ENCODE assay signal across 22 cellular contexts in genomic region chr10:85623758-85624157, GRCh38.
DNase-seq lines count a peak whose midpoint lies in the region; ATAC-seq and TF ChIP-seq lines count a peak whose summit lies in the region.
"Had no signal": no experiment of that assay in that cellular context is flagged by ENCODE, and none has a peak within 500 bp of the region (broad histone marks: within the 10 kb centered on the region; RNA-seq: fewer than 3 reads in every experiment).

No MANE protein-coding gene starts in this region.

- H3K27me3 ChIP-seq in right atrium auricular region (no peaks in the 10 kb centered on the region), Caco-2 (replicated peaks; ENCODE audit: control insufficient read depth, insufficient read depth, low read length) (no peaks in the 10 kb centered on the region), endodermal cell (ENCODE audit: control insufficient read depth, insufficient read depth, low read length, poor library complexity, severe bottlenecking) (no peaks in the 10 kb centered on the region)
- H3K27me3 ChIP-seq: BE2C had no signal

- H3K27ac ChIP-seq in right atrium auricular region, result no peak overlapping the region
- H3K27ac ChIP-seq in endodermal cell (ENCODE audit: low read depth, low read length), result no peak overlapping the region
- H3K27ac ChIP-seq: C4-2B had no signal

- H3K4me3 ChIP-seq in right atrium auricular region, result no peak overlapping the region
- H3K4me3 ChIP-seq in Caco-2 (ENCODE audit: low read depth, low read length), result no peak overlapping the region
- no peak overlapping the region for H3K4me3 ChIP-seq in endodermal cell (ENCODE audit: low read length)
- H3K4me3 ChIP-seq: A549, GM12878, GM23338 had no signal

- H3K36me3 Mint-ChIP-seq in Caco-2 (ENCODE audit: insufficient read depth, unreplicated experiment), result no peaks in the 10 kb centered on the region
- H3K36me3 Mint-ChIP-seq in endodermal cell (ENCODE audit: low read depth), result no peaks in the 10 kb centered on the region
- H3K36me3 Mint-ChIP-seq: CD8-positive, alpha-beta memory T cell had no signal

- TF ChIP-seq CTCF in right atrium auricular region (IDR thresholded peaks at IDR 0.05) (no peak), Caco-2 (IDR thresholded peaks at IDR 0.05; ENCODE audit: insufficient read depth in 1 of 2, low read depth in 1 of 2, low read length in 1 of 2, severe bottlenecking in 1 of 2, unreplicated experiment in 1 of 2) (no peak), endodermal cell (conservative IDR thresholded peaks at IDR 0.05) (no peak)

- H3K36me3 ChIP-seq in right atrium auricular region (no peaks in the 10 kb centered on the region), Caco-2 (ENCODE audit: control insufficient read depth, insufficient read depth, low read length) (no peaks in the 10 kb centered on the region), endodermal cell (ENCODE audit: control insufficient read depth, insufficient read depth, low read length) (no peaks in the 10 kb centered on the region)
- H3K36me3 ChIP-seq: BE2C had no signal

- intact Hi-C loops in left ventricle myocardium superior (cut with micrococcal nuclease) (no loop called here), Caco-2 (cut with micrococcal nuclease; ENCODE audit: unreplicated experiment) (loop anchor here (5.0 kb wide), 1 partner anchor 64 kb away; no protein-coding TSS in a partner anchor)

- DNase-seq in right atrium auricular region (ENCODE audit: low spot score), result peak; percentile 16
- DNase-seq in left ventricle myocardium superior, result no peak
- no peak for DNase-seq in Caco-2
- DNase-seq in endodermal cell, result peak; percentile 17
- DNase-seq in activated naive CD4-positive, alpha-beta T cell treated with anti-CD3 and anti-CD28 coated beads, Interleukin-2, amount 50 U/mL, for 16 hours, result no peak
- DNase-seq in NCI-H226, result no peak
- no peak for DNase-seq in NCI-H510A treated with DMSO at 0.1 percent for 48 hours (lab: John Stamatoyannopoulos, UW)
- DNase-seq: 8988T; ACHN; AML-193; BE2C; Calu3; CD4-positive, alpha-beta T cell; CD8-positive, alpha-beta memory T cell; DMS53; DMS79 treated with DMSO at 0.1 percent for 48 hours had no signal

- no peaks in the 10 kb centered on the region for H3K27me3 Mint-ChIP-seq in Caco-2 (ENCODE audit: insufficient read depth, unreplicated experiment)
- H3K27me3 Mint-ChIP-seq in endodermal cell (ENCODE audit: insufficient read depth), result peaks cover 8% of the 10 kb centered on the region
- H3K27me3 Mint-ChIP-seq: CD4-positive, alpha-beta T cell had no signal

- no peaks in the 10 kb centered on the region for H3K9me3 Mint-ChIP-seq in Caco-2 (ENCODE audit: unreplicated experiment)
- no peaks in the 10 kb centered on the region for H3K9me3 Mint-ChIP-seq in endodermal cell
- H3K9me3 Mint-ChIP-seq: CD4-positive, alpha-beta T cell; CD8-positive, alpha-beta memory T cell; H9 had no signal

- no peak overlapping the region for H3K9ac ChIP-seq in endodermal cell (ENCODE audit: extremely low read depth, low read length, poor library complexity, severe bottlenecking)

- BruUV-seq in Caco-2 (replicated peaks; lab: Mats Ljungman, UMichigan), result no TSS peak

- no peak for ATAC-seq in left ventricle myocardium superior
- ATAC-seq: A549, GM12878, GM23338, HCT116 had no signal

- CTCF ChIA-PET in Caco-2 (lab: Charles Lee), result no interaction called here

- POLR2A ChIA-PET in Caco-2 (lab: Charles Lee), result no interaction called here

- H3K27ac Mint-ChIP-seq in Caco-2 (ENCODE audit: unreplicated experiment) (peak overlapping the region; percentile 19), endodermal cell (no peak overlapping the region)
- H3K27ac Mint-ChIP-seq: CD4-positive, alpha-beta T cell; CD8-positive, alpha-beta memory T cell; GM23338; H9 had no signal

- H3K4me1 Mint-ChIP-seq in Caco-2 (ENCODE audit: low read depth, unreplicated experiment) (peaks cover 28% of the 10 kb centered on the region), endodermal cell (peaks cover 2% of the 10 kb centered on the region)
- H3K4me1 Mint-ChIP-seq: CD8-positive, alpha-beta memory T cell; GM23338 had no signal

- H3K9me3 ChIP-seq in right atrium auricular region (no peaks in the 10 kb centered on the region), Caco-2 (no peaks in the 10 kb centered on the region), endodermal cell (ENCODE audit: control insufficient read depth, low read length) (no peaks in the 10 kb centered on the region)
- H3K9me3 ChIP-seq: A549, BE2C had no signal

- H3K4me3 Mint-ChIP-seq in Caco-2 (ENCODE audit: unreplicated experiment) (no peak overlapping the region), endodermal cell (no peak overlapping the region)
- H3K4me3 Mint-ChIP-seq: CD4-positive, alpha-beta T cell; GM23338; H9 had no signal

- H3K4me1 ChIP-seq in right atrium auricular region (no peaks in the 10 kb centered on the region), Caco-2 (peaks cover 32% of the 10 kb centered on the region), endodermal cell (ENCODE audit: control insufficient read depth, insufficient read depth, low read length) (no peaks in the 10 kb centered on the region)
- H3K4me1 ChIP-seq: BE2C had no signal

Comparison
In these comparisons a context has a peak if more than half of its experiments do, and no peak if none do; other contexts are left out.
1. DNase-seq: peak in right atrium auricular region (single experiment) and endodermal cell (single experiment); none in left ventricle myocardium superior (single experiment), Caco-2 (0 of 2), activated naive CD4-positive, alpha-beta T cell treated with anti-CD3 and anti-CD28 coated beads, Interleukin-2, amount 50 U/mL, for 16 hours (single experiment), NCI-H226 (single experiment) and NCI-H510A treated with DMSO at 0.1 percent for 48 hours (single experiment).